10 cellular contexts compared by ENCODE assay signal in genomic region chr5:107474724-107475489, GRCh38.
DNase-seq lines count a peak whose midpoint lies in the region; ATAC-seq and TF ChIP-seq lines count a peak whose summit lies in the region.
"Had no signal": no experiment of that assay in that cellular context is flagged by ENCODE, and none has a peak within 500 bp of the region (broad histone marks: within the 10 kb centered on the region; RNA-seq: fewer than 3 reads in every experiment).

No MANE protein-coding gene starts in this region.

- H3K4me2 ChIP-seq in OCI-LY1 (ENCODE audit: low read length): no peak overlapping the region; the same call in 1 of the 2 replicates

- peaks cover 55% of the 10 kb centered on the region for H3K4me1 ChIP-seq in OCI-LY1 (ENCODE audit: insufficient read depth, low read length, severe bottlenecking)
- H3K4me1 ChIP-seq in mucosa of descending colon (ENCODE audit: low read depth): peaks cover 9% of the 10 kb centered on the region

- no peaks in the 10 kb centered on the region for H3K9me3 ChIP-seq in OCI-LY1 (ENCODE audit: low read length)
- no peaks in the 10 kb centered on the region for H3K9me3 ChIP-seq in mucosa of descending colon

- H3K4me3 ChIP-seq in OCI-LY1 (ENCODE audit: low read depth, low read length, poor library complexity, severe bottlenecking) (no peak overlapping the region), mucosa of descending colon (no peak overlapping the region), dorsolateral prefrontal cortex (no peak overlapping the region)
- H3K4me3 ChIP-seq: SK-N-MC had no signal

- H3K27ac ChIP-seq in OCI-LY1 (ENCODE audit: low read depth, low read length, poor library complexity, severe bottlenecking) (peak overlapping the region; percentile 61), RWPE1 (no peak overlapping the region), dorsolateral prefrontal cortex (no peak overlapping the region)
- H3K27ac ChIP-seq: SK-N-MC had no signal

- no peaks in the 10 kb centered on the region for H3K9me2 ChIP-seq in OCI-LY1 (ENCODE audit: low read depth, low read length)

- TF ChIP-seq CTCF in OCI-LY1 (IDR thresholded peaks at IDR 0.05; ENCODE audit: low read length): no peak
- no peak for TF ChIP-seq CTCF in mucosa of descending colon (IDR thresholded peaks at IDR 0.05)
- no peak for TF ChIP-seq CTCF in RWPE1 (conservative IDR thresholded peaks at IDR 0.05; ENCODE audit: low read depth)
- no peak for TF ChIP-seq CTCF in dorsolateral prefrontal cortex (IDR thresholded peaks at IDR 0.05 in 54 of 56, conservative IDR thresholded peaks at IDR 0.05 in 2 of 56; ENCODE audit: low read depth in 1 of 56, partially characterized antibody in 56 of 56)

- H3K9ac ChIP-seq in OCI-LY1 (ENCODE audit: low read length): peak overlapping the region; percentile 22; the same call in 1 of the 2 replicates

- intact Hi-C loops in mucosa of descending colon (cut with DNase I, micrococcal nuclease): no loop called here
- intact Hi-C loops in dorsolateral prefrontal cortex (cut with DNase I): no loop called here

- H2AFZ ChIP-seq in OCI-LY1 (ENCODE audit: low read length): peak overlapping the region; percentile 22; the same call in 1 of the 2 replicates

- DNase-seq in mucosa of descending colon: no peak
- no peak for DNase-seq in NCI-H446 treated with DMSO at 0.1 percent for 48 hours (lab: John Stamatoyannopoulos, UW)
- no peak for DNase-seq in RWPE1 (ENCODE audit: low spot score)
- DNase-seq in NCI-H82 (lab: John Stamatoyannopoulos, UW): no peak
- no peak for DNase-seq in dorsolateral prefrontal cortex
- DNase-seq: caudate nucleus had no signal

- peak; percentile 59 for ATAC-seq in GM18520 (IDR thresholded peaks at IDR 0.05; ENCODE audit: unreplicated experiment)
- ATAC-seq in HG02610 (IDR thresholded peaks at IDR 0.05; ENCODE audit: unreplicated experiment): peak; percentile 74
- peak; percentile 61 for ATAC-seq in mucosa of descending colon

- H3K27me3 ChIP-seq in OCI-LY1 (ENCODE audit: insufficient read depth, low read length) (no peaks in the 10 kb centered on the region), dorsolateral prefrontal cortex (no peaks in the 10 kb centered on the region)

- POLR2A ChIA-PET in RWPE1 (lab: Yijun Ruan, JAX; ENCODE audit: low non-redundant PET): no interaction called here

- H3F3A ChIP-seq in OCI-LY1 (ENCODE audit: insufficient read depth, low read length): no peaks in the 10 kb centered on the region

- H3K36me3 ChIP-seq in OCI-LY1 (ENCODE audit: insufficient read depth, low read length) (no peaks in the 10 kb centered on the region), mucosa of descending colon (ENCODE audit: low read depth) (no peaks in the 10 kb centered on the region)

- H3K79me2 ChIP-seq in OCI-LY1 (ENCODE audit: insufficient read depth, low read length): no peaks in the 10 kb centered on the region

- CTCF ChIA-PET in RWPE1 (lab: Yijun Ruan, JAX): interaction anchor here (0.5 to 0.8 kb wide), 2 partner anchors 13 to 32 kb away, joined by 3 read pairs; no protein-coding TSS in a partner anchor

- no peaks in the 10 kb centered on the region for H4K20me1 ChIP-seq in OCI-LY1 (ENCODE audit: insufficient read depth, low read length)
